ENCODE assay signal across 26 cellular contexts in the genomic region with DNA sequence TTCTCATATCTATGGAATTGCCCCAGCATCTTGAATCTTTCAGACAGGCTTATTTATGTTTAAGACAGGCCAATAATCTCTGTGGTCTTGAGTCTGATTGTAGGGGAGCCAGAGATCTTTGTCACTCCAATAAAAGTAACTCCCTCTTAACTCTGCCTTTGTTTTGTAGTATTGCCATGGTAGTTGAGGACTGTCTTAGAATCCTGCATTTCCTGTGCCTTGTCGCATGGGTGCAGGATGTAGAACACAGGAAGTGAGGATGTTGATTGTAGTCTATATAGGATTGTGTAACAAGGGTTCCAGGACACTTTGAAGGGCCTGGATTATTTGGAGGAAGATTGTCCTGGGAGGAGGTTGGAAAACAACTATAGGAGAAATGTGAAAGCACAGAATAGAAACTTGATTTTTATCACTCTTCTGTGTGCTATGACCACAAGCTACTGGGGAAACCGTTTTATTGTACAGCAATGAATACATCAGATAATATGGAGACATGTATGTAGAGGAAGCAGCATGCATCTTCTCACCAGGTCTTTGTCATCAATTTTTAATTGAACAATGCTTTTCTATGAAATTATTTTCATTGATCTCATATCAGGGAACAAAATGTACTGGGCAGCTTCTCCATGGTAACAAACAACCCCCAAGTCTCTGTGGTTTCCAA.
DNase-seq lines count a peak whose midpoint lies in the region; ATAC-seq and TF ChIP-seq lines count a peak whose summit lies in the region.
"Had no signal": no experiment of that assay in that cellular context is flagged by ENCODE, and none has a peak within 500 bp of the region (broad histone marks: within the 10 kb centered on the region; RNA-seq: fewer than 3 reads in every experiment).

No MANE protein-coding gene starts in this region.

- peaks cover 0 to 11% (median 0%) of the 10 kb centered on the region in 11 experiments; a peak in 3 of 22 replicates for H3K9me3 ChIP-seq in BLaER1 treated with 17β-estradiol and CSF1 and Interleukin-3, amounts not matched to agents 10 nM and 100 nM (replicated peaks in 1 of 11)
- H3K9me3 ChIP-seq in Loucy (ENCODE audit: insufficient read depth, low read depth, low read length) = no peaks in the 10 kb centered on the region
- no peaks in the 10 kb centered on the region for H3K9me3 ChIP-seq in PC-3 (ENCODE audit: low read length)
- H3K9me3 ChIP-seq: stomach, thyroid gland, vagina had no signal

- H4K20me1 ChIP-seq in BLaER1 treated with 17β-estradiol and CSF1 and Interleukin-3, amounts not matched to agents 10 nM and 100 nM = no peaks in the 10 kb centered on the region
- H4K20me1 ChIP-seq in Loucy (ENCODE audit: insufficient read depth, low read length, poor library complexity, severe bottlenecking) (no peaks in the 10 kb centered on the region), PC-3 (ENCODE audit: low read length) (no peaks in the 10 kb centered on the region)

- CTCF ChIA-PET in PC-3 (lab: Charles Lee) = no interaction called here

- H3K4me1 ChIP-seq in BLaER1 treated with 17β-estradiol and CSF1 and Interleukin-3, amounts not matched to agents 10 nM and 100 nM = peaks cover 0 to 8% (median 4%) of the 10 kb centered on the region in 10 experiments; a peak in 6 of 20 replicates
- peaks cover 13% of the 10 kb centered on the region for H3K4me1 ChIP-seq in Loucy (ENCODE audit: insufficient read depth, low read length, poor library complexity, severe bottlenecking)
- no peaks in the 10 kb centered on the region for H3K4me1 ChIP-seq in PC-3 (ENCODE audit: insufficient read depth, low read length)
- H3K4me1 ChIP-seq: HAP-1, stomach, thyroid gland had no signal

- H3F3A ChIP-seq in Loucy (ENCODE audit: low read depth) (no peaks in the 10 kb centered on the region), PC-3 (ENCODE audit: low read length, unreplicated experiment) (no peaks in the 10 kb centered on the region)

- peak overlapping the region; percentile 1 to 2 for H3K27ac Mint-ChIP-seq in effector memory CD8-positive, alpha-beta T cell
- H3K27ac Mint-ChIP-seq: activated CD4-positive, alpha-beta T cell treated with anti-CD3 and anti-CD28 coated beads, Interleukin-2, amount 10 ng/mL, durations not matched to agents 7 days and 5 days; activated T-helper 2 cell treated with anti-CD3 and anti-CD28 coated beads, Interferon-gamma antibody, Interleukin-2, Interleukin-4, amounts not matched to agents 10 μg/mL and 5 μg/mL and 100 μg/mL, durations not matched to agents 14 hours and 24 hours and 36 hours; immature natural killer cell; nephron had no signal

- H3K9ac ChIP-seq in BLaER1 treated with 17β-estradiol and CSF1 and Interleukin-3, amounts not matched to agents 10 nM and 100 nM = no peak overlapping the region
- H3K9ac ChIP-seq in Loucy (ENCODE audit: low read depth, low read length, poor library complexity, severe bottlenecking) (no peak overlapping the region), PC-3 (ENCODE audit: low read length) (no peak overlapping the region)

- no peaks in the 10 kb centered on the region for H3K9me3 Mint-ChIP-seq in effector memory CD8-positive, alpha-beta T cell
- H3K9me3 Mint-ChIP-seq: nephron had no signal

- no peak overlapping the region for H3K4me3 ChIP-seq in BLaER1 treated with 17β-estradiol and CSF1 and Interleukin-3, amounts not matched to agents 10 nM and 100 nM
- H3K4me3 ChIP-seq in Loucy (ENCODE audit: low read length, poor library complexity, severe bottlenecking) = peak overlapping the region; percentile 30
- no peak overlapping the region for H3K4me3 ChIP-seq in PC-3 (ENCODE audit: low read length)
- H3K4me3 ChIP-seq: HAP-1, SK-N-MC, stomach, thyroid gland, vagina had no signal

- intact Hi-C loops in PC-3 (cut with micrococcal nuclease) = no loop called here

- H3K36me3 Mint-ChIP-seq in effector memory CD8-positive, alpha-beta T cell (ENCODE audit: insufficient read depth) = no peaks in the 10 kb centered on the region
- H3K36me3 Mint-ChIP-seq: immature natural killer cell had no signal

- no peaks in the 10 kb centered on the region for H3K36me3 ChIP-seq in BLaER1 treated with 17β-estradiol and CSF1 and Interleukin-3, amounts not matched to agents 10 nM and 100 nM
- no peaks in the 10 kb centered on the region for H3K36me3 ChIP-seq in Loucy (ENCODE audit: insufficient read depth, low read length)
- H3K36me3 ChIP-seq in PC-3 (ENCODE audit: low read depth, low read length) = no peaks in the 10 kb centered on the region
- H3K36me3 ChIP-seq: HAP-1, stomach, thyroid gland, vagina had no signal

- POLR2A ChIA-PET in PC-3 (lab: Charles Lee; ENCODE audit: unreplicated experiment) = no interaction called here

- no peak overlapping the region for H3K4me3 Mint-ChIP-seq in effector memory CD8-positive, alpha-beta T cell
- H3K4me3 Mint-ChIP-seq: activated CD4-positive, alpha-beta T cell treated with anti-CD3 and anti-CD28 coated beads, Interleukin-2, amount 10 ng/mL, durations not matched to agents 7 days and 5 days; immature natural killer cell; nephron had no signal

- H3K27me3 ChIP-seq in BLaER1 treated with 17β-estradiol and CSF1 and Interleukin-3, amounts not matched to agents 10 nM and 100 nM = no peaks in the 10 kb centered on the region
- H3K27me3 ChIP-seq in Loucy (ENCODE audit: insufficient read depth, low read length, poor library complexity, severe bottlenecking) (no peaks in the 10 kb centered on the region), PC-3 (ENCODE audit: low read length) (no peaks in the 10 kb centered on the region)
- H3K27me3 ChIP-seq: stomach, thyroid gland, vagina had no signal

- H3K4me2 ChIP-seq in BLaER1 treated with 17β-estradiol and CSF1 and Interleukin-3, amounts not matched to agents 10 nM and 100 nM = peak overlapping the region in 7 of 11 experiments; percentile 9 to 39 (median 29); a peak in 9 of 22 replicates
- H3K4me2 ChIP-seq in Loucy (ENCODE audit: low read depth, low read length, poor library complexity, severe bottlenecking) (peak overlapping the region; percentile 28), PC-3 (ENCODE audit: low read length) (no peak overlapping the region)

- ATAC-seq in effector memory CD8-positive, alpha-beta T cell (replicated peaks) = peak; percentile 73
- no peak for ATAC-seq in PC-3

- H2AFZ ChIP-seq in Loucy (ENCODE audit: low read length) (peak overlapping the region; percentile 2; the same call in 1 of the 2 replicates), PC-3 (ENCODE audit: low read length) (no peak overlapping the region)

- H3K9me2 ChIP-seq in Loucy (replicated peaks; ENCODE audit: low read depth, low read length) (no peaks in the 10 kb centered on the region), PC-3 (replicated peaks; ENCODE audit: low read length) (no peaks in the 10 kb centered on the region)

- no peak overlapping the region for H3K27ac ChIP-seq in BLaER1 treated with 17β-estradiol and CSF1 and Interleukin-3, amounts not matched to agents 10 nM and 100 nM
- no peak overlapping the region for H3K27ac ChIP-seq in PC-3 (ENCODE audit: low read length)
- H3K27ac ChIP-seq: 22Rv1, SK-N-MC, stomach, thyroid gland, vagina had no signal

- no peak for TF ChIP-seq CTCF in Loucy (conservative IDR thresholded peaks at IDR 0.05; ENCODE audit: low read length)
- no peak for TF ChIP-seq CTCF in PC-3 (conservative IDR thresholded peaks at IDR 0.05; ENCODE audit: low read depth, low read length)

- BruUV-seq in PC-3 (replicated peaks; lab: Mats Ljungman, UMichigan) = no TSS peak

- DNase-seq in DMS153 (lab: John Stamatoyannopoulos, UW) (peak; percentile 25), DMS153 treated with DMSO at 0.1 percent for 48 hours (lab: John Stamatoyannopoulos, UW; ENCODE audit: unreplicated experiment) (no peak), NCI-H69 (lab: John Stamatoyannopoulos, UW) (no peak), PC-3 (no peak)
- no peak for DNase-seq in effector memory CD8-positive, alpha-beta T cell
- DNase-seq in stimulated activated CD4-positive, alpha-beta T cell treated with anti-CD3 and anti-CD28 coated beads, Interleukin-2, amount 100 ng/mL, for 48 hours = no peak
- DNase-seq: activated CD4-positive, alpha-beta T cell treated with anti-CD3 and anti-CD28 coated beads, Interleukin-2, amount 10 ng/mL, durations not matched to agents 7 days and 5 days; caudate nucleus; dermis blood vessel endothelial cell; DMS79; GF-D8; hippocampal formation; immature natural killer cell; KG1; MM.1S; NCI-H2029; stomach; thyroid gland had no signal

- no peaks in the 10 kb centered on the region for H3K79me2 ChIP-seq in Loucy (ENCODE audit: insufficient read depth, low read length)
- H3K79me2 ChIP-seq in PC-3 (ENCODE audit: low read length) = no peaks in the 10 kb centered on the region

- H3K4me1 Mint-ChIP-seq in effector memory CD8-positive, alpha-beta T cell (ENCODE audit: low read depth in 2 of 2) = peaks cover 10 to 25% of the 10 kb centered on the region in 2 donors

- no peaks in the 10 kb centered on the region for H3K27me3 Mint-ChIP-seq in effector memory CD8-positive, alpha-beta T cell
- H3K27me3 Mint-ChIP-seq: activated CD4-positive, alpha-beta T cell treated with anti-CD3 and anti-CD28 coated beads, Interleukin-2, amount 10 ng/mL, durations not matched to agents 7 days and 5 days had no signal
